In genomic region chr5:103450333-103451061, GRCh38 we compare ENCODE assay signal across 13 cellular contexts.
A peak's percentile ranks its signal among the peaks of the same experiment; 100 is the strongest.
DNase-seq lines count a peak whose midpoint lies in the region; ATAC-seq, FAIRE-seq and TF ChIP-seq lines count a peak whose summit lies in the region.
"Had no signal": no experiment of that assay in that cellular context is flagged by ENCODE, and none has a peak within 500 bp of the region (broad histone marks: within the 10 kb centered on the region; RNA-seq: fewer than 3 reads in every experiment).

No MANE protein-coding gene starts in this region.

- peak overlapping the region; percentile 43 for H2AFZ ChIP-seq in GM23248

- H3K9me3 ChIP-seq in GM23248 (ENCODE audit: low read depth) = no peaks in the 10 kb centered on the region
- no peaks in the 10 kb centered on the region for H3K9me3 ChIP-seq in SJSA1 (replicated peaks)
- H3K9me3 ChIP-seq: pancreas had no signal

- ATAC-seq in GM19463 (IDR thresholded peaks at IDR 0.05; ENCODE audit: unreplicated experiment) (no peak), GM21381 (IDR thresholded peaks at IDR 0.05; ENCODE audit: unreplicated experiment) (no peak)
- ATAC-seq: left cardiac atrium had no signal

- peak; percentile 81 for DNase-seq in GM23248
- DNase-seq in SJSA1 (ENCODE audit: low read depth in 1 of 2, low spot score in 2 of 2) = peak in 1 of 2 experiments; percentile 72
- peak; percentile 64 for DNase-seq in fibroblast of mammary gland (ENCODE audit: low read depth)
- peak; percentile 68 for DNase-seq in renal cortical epithelial cell (ENCODE audit: low read depth)
- DNase-seq in frontal cortex (ENCODE audit: low spot score in 2 of 2) = no peak
- DNase-seq in germinal center (ENCODE audit: low spot score) = no peak
- DNase-seq: activated CD8-positive, alpha-beta memory T cell treated with anti-CD3 and anti-CD28 coated beads for 24 hours; activated naive CD8-positive, alpha-beta T cell treated with anti-CD3 and anti-CD28 coated beads, Interleukin-2, amount 10 ng/mL, durations not matched to agents 7 days and 5 days; Karpas-422; left cardiac atrium; pancreas had no signal

- H3K4me3 ChIP-seq in GM23248 (no peak overlapping the region), SJSA1 (no peak overlapping the region), fibroblast of mammary gland (ENCODE audit: control insufficient read depth, low read depth, low read length) (no peak overlapping the region)
- H3K4me3 ChIP-seq: pancreas had no signal

- H4K20me1 ChIP-seq in GM23248 (ENCODE audit: insufficient read depth) = no peaks in the 10 kb centered on the region

- in situ Hi-C loops in GM23248 (cut with MboI) = no loop called here

- no peak for FAIRE-seq in frontal cortex (lab: Jason Lieb, UNC)
- FAIRE-seq: pancreas had no signal

- WGBS in GM23248 (ENCODE audit: low coverage in 1 of 2, low lambda C conversion rate in 2 of 2, missing lambda C conversion rate in 2 of 2), 2 experiments = 27% methylated on average over 4 of the region's 4 CpGs

- H3K27ac ChIP-seq in GM23248 (peak overlapping the region; percentile 66), SJSA1 (peak overlapping the region; percentile 85)
- H3K27ac ChIP-seq: pancreas had no signal

- H3K4me2 ChIP-seq in GM23248 (ENCODE audit: unreplicated experiment) = peak overlapping the region; percentile 58

- H3K9me2 ChIP-seq in GM23248 (ENCODE audit: insufficient read depth) = no peaks in the 10 kb centered on the region

- H3K27me3 ChIP-seq in GM23248 (replicated peaks; ENCODE audit: insufficient read depth) = no peaks in the 10 kb centered on the region
- no peaks in the 10 kb centered on the region for H3K27me3 ChIP-seq in SJSA1 (replicated peaks)
- H3K27me3 ChIP-seq: pancreas had no signal

- peak overlapping the region; percentile 25; the same call in 1 of the 2 replicates for H3K9ac ChIP-seq in GM23248

- H3F3A ChIP-seq in GM23248 (ENCODE audit: insufficient read depth) = peaks cover 48% of the 10 kb centered on the region

- H3K36me3 ChIP-seq in GM23248 (ENCODE audit: low read depth) = no peaks in the 10 kb centered on the region
- no peaks in the 10 kb centered on the region for H3K36me3 ChIP-seq in SJSA1
- H3K36me3 ChIP-seq: pancreas had no signal

- no peak for TF ChIP-seq CTCF in fibroblast of mammary gland (conservative IDR thresholded peaks at IDR 0.05; ENCODE audit: control insufficient read depth, insufficient read depth, low read depth, low read length)

- no peaks in the 10 kb centered on the region for H3K79me2 ChIP-seq in GM23248 (ENCODE audit: insufficient read depth)

- peaks cover 53% of the 10 kb centered on the region for H3K4me1 ChIP-seq in GM23248 (ENCODE audit: insufficient read depth)
- H3K4me1 ChIP-seq in SJSA1 (replicated peaks) = peaks cover 36% of the 10 kb centered on the region
- H3K4me1 ChIP-seq: pancreas had no signal

Comparison
In these comparisons a context has a peak if more than half of its experiments do, and no peak if none do; other contexts are left out.
1. DNase-seq: peak in GM23248 (single experiment), fibroblast of mammary gland (single experiment) and renal cortical epithelial cell (single experiment); none in frontal cortex (0 of 2) and germinal center (single experiment).